Comparison of ENCODE assay signal across 9 cellular contexts in the genomic region with DNA sequence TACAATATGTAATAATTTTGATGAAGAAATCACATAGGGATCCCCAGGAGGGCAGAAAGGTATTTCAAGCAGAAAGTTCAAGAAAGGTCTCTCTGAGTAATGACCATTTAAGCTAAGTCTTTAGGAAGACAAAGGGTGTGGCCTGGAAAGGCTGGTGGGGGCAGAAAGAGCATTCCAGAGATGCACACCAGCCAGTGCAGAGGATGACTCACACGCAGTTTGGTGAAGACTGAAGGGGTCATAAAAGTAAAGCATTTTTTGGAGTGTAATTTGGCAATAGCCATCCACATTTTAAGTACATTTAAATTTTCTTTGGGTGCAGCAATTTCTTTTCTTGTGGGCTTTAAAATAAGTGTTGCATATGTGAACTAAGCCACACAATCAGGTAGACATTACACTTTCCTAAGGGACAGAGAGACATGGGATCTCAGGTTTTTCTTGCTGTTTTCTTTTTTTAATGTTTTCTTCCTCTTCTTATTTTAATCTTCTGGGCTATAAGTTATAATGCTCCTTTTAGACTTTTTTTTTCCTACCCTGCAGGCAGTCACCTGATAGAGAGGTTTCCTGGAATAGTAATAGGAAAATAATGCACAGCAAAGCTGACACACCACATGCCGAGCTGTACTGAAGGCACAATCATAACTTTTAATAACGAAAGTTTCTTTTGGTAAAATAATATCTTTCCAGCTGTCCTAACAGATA. TPM values are rescaled to one million over a fixed set of nuclear protein-coding genes. Genes with fewer than 3 reads are reported as not detected.
DNase-seq lines count a peak whose midpoint lies in the region; ATAC-seq lines count a peak whose summit lies in the region.
"Had no signal": no experiment of that assay in that cellular context is flagged by ENCODE, and none has a peak within 500 bp of the region (broad histone marks: within the 10 kb centered on the region; RNA-seq: fewer than 3 reads in every experiment).

No MANE protein-coding gene starts in this region.

- H3K9me3 ChIP-seq in trophoblast cell (ENCODE audit: insufficient read depth, low read depth, low read length): no peaks in the 10 kb centered on the region

- WGBS in trophoblast cell (ENCODE audit: extremely low coverage, insufficient coverage, insufficient read length): no CpG with 5 or more reads among the region's 3 CpGs

- no peak overlapping the region for H2BK12ac ChIP-seq in trophoblast cell (ENCODE audit: low read length)

- DNase-seq in GM04503 (ENCODE audit: low read depth): peak; percentile 81
- DNase-seq in RPMI7951 (ENCODE audit: low read depth): peak; percentile 94
- peak; percentile 41 to 70 for DNase-seq in trophoblast cell
- DNase-seq in OCI-M2 (lab: John Stamatoyannopoulos, UW; ENCODE audit: unreplicated experiment): no peak
- DNase-seq in head of caudate nucleus: no peak
- DNase-seq in hippocampal formation (lab: John Stamatoyannopoulos, UW): no peak
- DNase-seq: activated CD8-positive, alpha-beta T cell treated with anti-CD3 and anti-CD28 coated beads, Interleukin-2, amount 10 ng/mL, durations not matched to agents 7 days and 5 days had no signal

- no peaks in the 10 kb centered on the region for H3K79me2 ChIP-seq in trophoblast cell (ENCODE audit: control insufficient read depth, insufficient read depth, low read length, poor library complexity)

- ATAC-seq in esophagus mucosa (peak; percentile 83), HG02798 (IDR thresholded peaks at IDR 0.05; ENCODE audit: poor library complexity, unreplicated experiment) (no peak)
- ATAC-seq: activated CD8-positive, alpha-beta T cell treated with anti-CD3 and anti-CD28 coated beads, Interleukin-2, amount 10 ng/mL, durations not matched to agents 7 days and 5 days had no signal

- no peak overlapping the region for H4K91ac ChIP-seq in trophoblast cell (ENCODE audit: low read depth, low read length)

- H3K36me3 ChIP-seq in trophoblast cell (ENCODE audit: control insufficient read depth in 1 of 2, insufficient read depth in 2 of 2, low read length in 2 of 2): no peaks in the 10 kb centered on the region

- H3K27me3 ChIP-seq in trophoblast cell (ENCODE audit: insufficient read depth, low read length): no peaks in the 10 kb centered on the region

- no peak overlapping the region for H3K18ac ChIP-seq in trophoblast cell (ENCODE audit: low read length)

- intact Hi-C loops in head of caudate nucleus (cut with DNase I): no loop called here

- peaks cover 2% of the 10 kb centered on the region for H3K79me1 ChIP-seq in trophoblast cell (ENCODE audit: low read length)

- H2AK5ac ChIP-seq in trophoblast cell (ENCODE audit: low read length): no peak overlapping the region

- H3K9ac ChIP-seq in trophoblast cell (ENCODE audit: low read length): no peak overlapping the region

- no peak overlapping the region for H2AFZ ChIP-seq in trophoblast cell (ENCODE audit: insufficient read depth, low read length, poor library complexity)

- H4K8ac ChIP-seq in trophoblast cell (ENCODE audit: low read depth, low read length): no peak overlapping the region

- no peak overlapping the region for H3K23ac ChIP-seq in trophoblast cell (ENCODE audit: low read length)

- H2BK120ac ChIP-seq in trophoblast cell (ENCODE audit: insufficient read depth, low read length, poor library complexity): no peak overlapping the region

- H3K27ac ChIP-seq in trophoblast cell (ENCODE audit: low read depth, low read length): peak overlapping the region; percentile 1

- no peak overlapping the region for H3K4me3 ChIP-seq in trophoblast cell (ENCODE audit: low read depth, low read length)

- no peak overlapping the region for H3K4ac ChIP-seq in trophoblast cell (ENCODE audit: low read depth, low read length)

- no peak overlapping the region for H3K4me2 ChIP-seq in trophoblast cell (ENCODE audit: low read length)

- no peak overlapping the region for H3K14ac ChIP-seq in trophoblast cell (ENCODE audit: low read length)

- H2BK5ac ChIP-seq in trophoblast cell (ENCODE audit: low read depth, low read length, poor library complexity): no peak overlapping the region

- no peak overlapping the region for H4K12ac ChIP-seq in trophoblast cell (ENCODE audit: low read depth, low read length)

- H3K4me1 ChIP-seq in trophoblast cell (ENCODE audit: control insufficient read depth in 1 of 2, insufficient read depth in 2 of 2, low read length in 2 of 2): peaks cover 2 to 3% of the 10 kb centered on the region in 2 experiments

RNA-seq across cellular contexts. Expression of a gene that starts 49.5 kb away (rescaled TPM):
- total RNA-seq in RPMI7951 (2014; rRNA removed; shearing (Covaris generic)): 56.7 and 69.4 TPM in 2 replicates
- 13.0 TPM for total RNA-seq in esophagus mucosa
- polyA plus RNA-seq in trophoblast cell (2013): 15.0 and 15.3 TPM in 2 replicates

Comparison
In these comparisons a context has a peak if more than half of its experiments do, and no peak if none do; other contexts are left out.
1. DNase-seq: peak in GM04503 (single experiment), RPMI7951 (single experiment) and trophoblast cell (2 of 2); none in OCI-M2 (single experiment), head of caudate nucleus (0 of 42) and hippocampal formation (0 of 2).